10 cellular contexts compared by ENCODE assay signal in genomic region chr2:85439111-85439477, GRCh38. TPM values are rescaled to one million over a fixed set of nuclear protein-coding genes. Genes with fewer than 3 reads are reported as not detected.
DNase-seq lines count a peak whose midpoint lies in the region; ATAC-seq and TF ChIP-seq lines count a peak whose summit lies in the region.
"Had no signal": no experiment of that assay in that cellular context is flagged by ENCODE, and none has a peak within 500 bp of the region (broad histone marks: within the 10 kb centered on the region; RNA-seq: fewer than 3 reads in every experiment).

No MANE protein-coding gene starts in this region.

- no peak for DNase-seq in MCF 10A (ENCODE audit: unreplicated experiment)
- DNase-seq in mammary epithelial cell: no peak
- DNase-seq in naive B cell: no peak
- no peak for DNase-seq in transverse colon
- DNase-seq in NCI-H774 (lab: John Stamatoyannopoulos, UW): no peak
- DNase-seq: stimulated activated CD4-positive, alpha-beta T cell treated with anti-CD3 and anti-CD28 coated beads, Interleukin-2, amount 100 ng/mL, for 48 hours had no signal

- H3K4me1 ChIP-seq in mammary epithelial cell (ENCODE audit: insufficient read depth, low read length) (peaks cover 23% of the 10 kb centered on the region), transverse colon (peaks cover 20 to 38% (median 30%) of the 10 kb centered on the region in 4 donors)

- TF ChIP-seq EP300 in transverse colon (IDR thresholded peaks at IDR 0.05; ENCODE audit: low read depth): no peak

- H3K27ac ChIP-seq in mammary epithelial cell (ENCODE audit: insufficient read depth, low read depth, low read length): no peak overlapping the region
- H3K27ac ChIP-seq in angular gyrus (ENCODE audit: low read depth, low read length): peak overlapping the region; percentile 100
- H3K27ac ChIP-seq in transverse colon: peak overlapping the region; percentile 90 to 94 (median 94)
- H3K27ac ChIP-seq: cardiac muscle cell had no signal

- H3K27me3 ChIP-seq in mammary epithelial cell (ENCODE audit: insufficient read depth, low read length) (no peaks in the 10 kb centered on the region), transverse colon (no peaks in the 10 kb centered on the region)
- H3K27me3 ChIP-seq: cardiac muscle cell had no signal

- H3K4me3 ChIP-seq in mammary epithelial cell (replicated peaks in 1 of 3; ENCODE audit: insufficient read depth in 1 of 3, low read depth in 2 of 3, low read length in 3 of 3) (no peak overlapping the region), transverse colon (no peak overlapping the region)
- H3K4me3 ChIP-seq: cardiac muscle cell had no signal

- 89% methylated on average over 5 of the region's 5 CpGs for WGBS in mammary epithelial cell (ENCODE audit: low coverage, missing lambda C conversion rate)
- WGBS in transverse colon (ENCODE audit: low coverage in 1 of 2), 2 donors: 90% methylated on average over 5 of the region's 5 CpGs; no CpG with 5 or more reads in 1 of the 2 donors

- TF ChIP-seq POLR2A in transverse colon (IDR thresholded peaks at IDR 0.05): no peak

- in situ Hi-C loops in mammary epithelial cell (cut with MboI; ENCODE audit: low sequenced_read_pairs in 2 of 2): no loop called here
- in situ Hi-C loops in transverse colon (cut with MboI; ENCODE audit: low pct_ligation_motif_present in 1 of 4, low pct_unique_long_range_greater_than_20kb in 1 of 4, low sequenced_read_pairs in 3 of 4): no loop called here

- intact Hi-C loops in MCF 10A (cut with micrococcal nuclease): no loop called here
- intact Hi-C loops in mammary epithelial cell (cut with micrococcal nuclease): no loop called here
- intact Hi-C loops in transverse colon (cut with DNase I; ENCODE audit: low total_unique reads): loop anchor here (5.0 kb wide), 1 partner anchor 98 kb away; the partner anchor contains the start of gene MAT2A

- peak overlapping the region; percentile 77 for H3K27ac Mint-ChIP-seq in MCF 10A (ENCODE audit: low read depth, unreplicated experiment)
- H3K27ac Mint-ChIP-seq in naive B cell: peak overlapping the region in 4 of 6 donors; percentile 67 to 97 (median 74)

- TF ChIP-seq CTCF in MCF 10A (IDR thresholded peaks at IDR 0.05; ENCODE audit: unreplicated experiment) (no peak), mammary epithelial cell (conservative IDR thresholded peaks at IDR 0.05 in 1 of 2, IDR thresholded peaks at IDR 0.05 in 1 of 2; ENCODE audit: extremely low read depth in 1 of 2, insufficient read depth in 1 of 2, low read depth in 1 of 2, low read length in 2 of 2) (no peak), transverse colon (IDR thresholded peaks at IDR 0.05) (no peak)

- dilution Hi-C loops in mammary epithelial cell (cut with HindIII; ENCODE audit: low sequenced_read_pairs): no loop called here

- H3K9me3 Mint-ChIP-seq in MCF 10A (ENCODE audit: unreplicated experiment) (no peaks in the 10 kb centered on the region), naive B cell (no peaks in the 10 kb centered on the region)

- no peaks in the 10 kb centered on the region for H3K36me3 ChIP-seq in mammary epithelial cell (ENCODE audit: insufficient read depth, low read length)
- H3K36me3 ChIP-seq in transverse colon: no peaks in the 10 kb centered on the region
- H3K36me3 ChIP-seq: cardiac muscle cell had no signal

- H3K4me3 Mint-ChIP-seq in MCF 10A (ENCODE audit: unreplicated experiment) (no peak overlapping the region), naive B cell (peak overlapping the region in 5 of 8 donors; percentile 22 to 85 (median 53))

- H3K9me3 ChIP-seq in mammary epithelial cell (replicated peaks; ENCODE audit: insufficient read depth, low read length): no peaks in the 10 kb centered on the region
- H3K9me3 ChIP-seq in transverse colon: no peaks in the 10 kb centered on the region

- no peak for ATAC-seq in naive B cell (ENCODE audit: low read depth in 2 of 2)
- ATAC-seq in HG03457 (IDR thresholded peaks at IDR 0.05; ENCODE audit: unreplicated experiment): no peak
- no peak for ATAC-seq in GM18858 (IDR thresholded peaks at IDR 0.05; ENCODE audit: unreplicated experiment)

- H3K36me3 Mint-ChIP-seq in MCF 10A (ENCODE audit: insufficient read depth, unreplicated experiment) (no peaks in the 10 kb centered on the region), naive B cell (no peaks in the 10 kb centered on the region)

- no peak overlapping the region for H3K4me2 ChIP-seq in mammary epithelial cell (ENCODE audit: insufficient read depth, low read depth, low read length)

- POLR2A ChIA-PET in MCF 10A (lab: Yijun Ruan, JAX): interaction anchor here (0.8 to 16.8 kb wide), 5 partner anchors 17 to 105 kb away, joined by 3 to 287 read pairs (median 23); partner anchors contain the start of gene MAT2A

- no peak overlapping the region for H3K9ac ChIP-seq in mammary epithelial cell (ENCODE audit: insufficient read depth, low read length)

- no peaks in the 10 kb centered on the region for H4K20me1 ChIP-seq in mammary epithelial cell (ENCODE audit: insufficient read depth, low read length)

- H3K79me2 ChIP-seq in mammary epithelial cell (ENCODE audit: insufficient read depth, low read length): no peaks in the 10 kb centered on the region

- H3K4me1 Mint-ChIP-seq in MCF 10A (ENCODE audit: insufficient read depth, unreplicated experiment) (peaks cover 22% of the 10 kb centered on the region), naive B cell (peaks cover 29 to 41% (median 39%) of the 10 kb centered on the region in 3 donors)

- H2AFZ ChIP-seq in mammary epithelial cell (ENCODE audit: low read depth, low read length): no peak overlapping the region

- CTCF ChIA-PET in MCF 10A (lab: Yijun Ruan, JAX): interaction anchor here (0.7 to 1.7 kb wide), 4 partner anchors 15 to 107 kb away, joined by 3 to 8 read pairs (median 4); no protein-coding TSS in a partner anchor
- CTCF ChIA-PET in mammary epithelial cell (lab: Charles Lee; ENCODE audit: low non-redundant PET): no interaction called here

- BruUV-seq in MCF 10A (replicated peaks; lab: Mats Ljungman, UMichigan): no TSS peak
- BruUV-seq in mammary epithelial cell (replicated peaks; lab: Mats Ljungman, UMichigan): no TSS peak

- H3K27me3 Mint-ChIP-seq in MCF 10A (ENCODE audit: insufficient read depth, unreplicated experiment) (no peaks in the 10 kb centered on the region), naive B cell (no peaks in the 10 kb centered on the region)

RNA-seq across cellular contexts. Expression of gene SH2D6, which starts 20.6 kb away (rescaled TPM):
- 0.84 and 2.2 TPM in 2 replicates for total RNA-seq in MCF 10A (2022)
- total RNA-seq in mammary epithelial cell: under 1 TPM in 1 of 2 donors, not detected in 1; 0.78 TPM
- polyA plus RNA-seq in mammary epithelial cell: 0.06 TPM
- polyA minus RNA-seq in mammary epithelial cell: not detected
- polyA plus RNA-seq in naive B cell (ENCODE audit: low read depth in 6 of 6): not detected
- 10 to 100 TPM in 2 of 4 donors, 1 to 10 TPM in 1, not detected in 1; 7.6 to 14.2 (median 11.4) TPM for total RNA-seq in transverse colon
- total RNA-seq: cardiac muscle cell had no signal
- polyA plus RNA-seq: cardiac muscle cell had no signal

RNA-seq across cellular contexts. Expression of gene CAPG, which starts 28.9 kb away (rescaled TPM):
- total RNA-seq in MCF 10A (2022) (173 and 188 TPM in 2 replicates), mammary epithelial cell (100 to 1,000 TPM; 140 to 186 TPM), transverse colon (10 to 100 TPM; 18.3 to 92.1 (median 45.2) TPM)
- polyA plus RNA-seq in mammary epithelial cell (342 TPM), naive B cell (ENCODE audit: low read depth in 6 of 6) (100 to 1,000 TPM; 114 to 414 (median 282) TPM)
- polyA minus RNA-seq in mammary epithelial cell: 129 TPM
